1 cellular context compared by ENCODE assay signal in genomic region chr6:43020052-43020705, GRCh38.
TF ChIP-seq lines count a peak whose summit lies in the region.

No MANE protein-coding gene starts in this region.

TF ChIP-seq in H1, 55 proteins besides CTCF, POLR2A, EP300 and RAD21:
- TF ChIP-seq RBBP5 (IDR thresholded peaks at IDR 0.05; ENCODE audit: borderline replicate concordance, low read depth, low read length) (no peak), EGR1 (IDR thresholded peaks at IDR 0.05; ENCODE audit: borderline replicate concordance, low read depth, low read length) (no peak), RNF2 (IDR thresholded peaks at IDR 0.05; ENCODE audit: borderline replicate concordance, low read depth, low read length, missing control alignments, poor library complexity, severe bottlenecking) (no peak), SP1 (IDR thresholded peaks at IDR 0.05; ENCODE audit: low read depth, low read length) (no peak), CBX8 (IDR thresholded peaks at IDR 0.05; ENCODE audit: borderline replicate concordance, low read depth, low read length) (no peak), RXRA (IDR thresholded peaks at IDR 0.05; ENCODE audit: insufficient read depth, low read depth, low read length) (no peak), JUND (IDR thresholded peaks at IDR 0.05; ENCODE audit: low read length) (no peak), CEBPB (IDR thresholded peaks at IDR 0.05; ENCODE audit: low read depth, low read length) (no peak)
